In the genomic region with DNA sequence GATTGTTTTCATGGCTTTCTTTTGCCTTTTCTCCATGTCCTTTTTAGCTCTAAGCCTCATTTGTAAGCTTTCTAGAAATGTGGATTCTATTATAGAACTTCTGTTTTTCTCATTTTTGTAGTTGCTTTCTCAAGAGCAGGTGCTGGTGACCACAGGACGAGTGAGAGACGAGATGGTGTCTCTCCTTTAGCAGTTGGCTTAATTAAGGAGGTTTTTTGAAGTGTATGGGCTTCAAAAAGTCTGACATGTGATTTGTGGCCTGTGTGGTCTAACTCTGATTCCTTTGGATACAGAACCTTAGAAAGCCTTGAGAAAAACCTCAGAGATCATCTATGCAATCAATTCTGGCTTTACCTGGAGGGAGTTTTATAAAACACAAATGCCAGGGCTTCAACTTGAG, we compare ENCODE assay signal across 14 cellular contexts.
A peak's percentile ranks its signal among the peaks of the same experiment; 100 is the strongest.
DNase-seq lines count a peak whose midpoint lies in the region; ATAC-seq, FAIRE-seq and TF ChIP-seq lines count a peak whose summit lies in the region.
"Had no signal": no experiment of that assay in that cellular context is flagged by ENCODE, and none has a peak within 500 bp of the region (broad histone marks: within the 10 kb centered on the region; RNA-seq: fewer than 3 reads in every experiment).

No MANE protein-coding gene starts in this region.

- H3K4me3 Mint-ChIP-seq in activated CD8-positive, alpha-beta T cell treated with anti-CD3 and anti-CD28 coated beads for 36 hours, result no peak overlapping the region
- H3K4me3 Mint-ChIP-seq in mesothelial cell of epicardium, result no peak overlapping the region
- H3K4me3 Mint-ChIP-seq: type B pancreatic cell had no signal

- peaks cover 4% of the 10 kb centered on the region for H3K9me3 Mint-ChIP-seq in activated CD8-positive, alpha-beta T cell treated with anti-CD3 and anti-CD28 coated beads for 36 hours
- peaks cover 5% of the 10 kb centered on the region for H3K9me3 Mint-ChIP-seq in mesothelial cell of epicardium
- H3K9me3 Mint-ChIP-seq: type B pancreatic cell had no signal

- no peaks in the 10 kb centered on the region for H3K27me3 Mint-ChIP-seq in activated CD8-positive, alpha-beta T cell treated with anti-CD3 and anti-CD28 coated beads for 36 hours
- no peaks in the 10 kb centered on the region for H3K27me3 Mint-ChIP-seq in mesothelial cell of epicardium (ENCODE audit: low read depth)
- H3K27me3 Mint-ChIP-seq: progenitor cell of endocrine pancreas, type B pancreatic cell had no signal

- CTCF ChIA-PET in activated CD8-positive, alpha-beta T cell treated with anti-CD3 and anti-CD28 coated beads for 36 hours (lab: Charles Lee), result interaction anchor here (0.8 kb wide), 1 partner anchor 95 kb away, joined by 3 read pairs; no protein-coding TSS in a partner anchor

- no peak for FAIRE-seq in HTR-8/SVneo (lab: Jason Lieb, UNC)
- FAIRE-seq: TTC549 had no signal

- no peak for DNase-seq in activated CD8-positive, alpha-beta T cell treated with anti-CD3 and anti-CD28 coated beads for 36 hours
- DNase-seq in T-helper 9 cell (no peak), HTR-8/SVneo (ENCODE audit: insufficient read length, low spot score) (no peak), NCI-H1105 (lab: John Stamatoyannopoulos, UW) (no peak), mesothelial cell of epicardium (ENCODE audit: low spot score in 2 of 2, unreplicated experiment in 2 of 2) (no peak)
- DNase-seq: activated gamma-delta T cell, left ventricle myocardium superior, NCI-H1417 treated with DMSO at 0.1 percent for 48 hours had no signal

- H3K27ac Mint-ChIP-seq in activated CD8-positive, alpha-beta T cell treated with anti-CD3 and anti-CD28 coated beads for 36 hours, result peak overlapping the region; percentile 31
- H3K27ac Mint-ChIP-seq in mesothelial cell of epicardium, result no peak overlapping the region
- H3K27ac Mint-ChIP-seq: progenitor cell of endocrine pancreas, type B pancreatic cell had no signal

- H3K4me1 Mint-ChIP-seq in activated CD8-positive, alpha-beta T cell treated with anti-CD3 and anti-CD28 coated beads for 36 hours (ENCODE audit: low read depth), result peaks cover 31% of the 10 kb centered on the region
- peaks cover 4% of the 10 kb centered on the region for H3K4me1 Mint-ChIP-seq in mesothelial cell of epicardium

- intact Hi-C loops in activated CD8-positive, alpha-beta T cell treated with anti-CD3 and anti-CD28 coated beads for 36 hours (cut with micrococcal nuclease), result no loop called here

- no peak for TF ChIP-seq CTCF in activated CD8-positive, alpha-beta T cell treated with anti-CD3 and anti-CD28 coated beads for 36 hours (IDR thresholded peaks at IDR 0.05)
- no peak for TF ChIP-seq CTCF in mesothelial cell of epicardium (IDR thresholded peaks at IDR 0.05; ENCODE audit: unreplicated experiment)

- peaks cover 19% of the 10 kb centered on the region for H3K36me3 Mint-ChIP-seq in activated CD8-positive, alpha-beta T cell treated with anti-CD3 and anti-CD28 coated beads for 36 hours (ENCODE audit: low read depth)
- H3K36me3 Mint-ChIP-seq in mesothelial cell of epicardium, result peaks cover 4% of the 10 kb centered on the region

- POLR2A ChIA-PET in activated CD8-positive, alpha-beta T cell treated with anti-CD3 and anti-CD28 coated beads for 36 hours (lab: Charles Lee), result interaction anchor here (1.1 kb wide), 1 partner anchor 12 kb away, joined by 3 read pairs; no protein-coding TSS in a partner anchor

- ATAC-seq in GM18499 (IDR thresholded peaks at IDR 0.05; ENCODE audit: insufficient read depth, unreplicated experiment) (peak; percentile 45), GM21390 (IDR thresholded peaks at IDR 0.05; ENCODE audit: unreplicated experiment) (peak; percentile 71), HG03135 (IDR thresholded peaks at IDR 0.05; ENCODE audit: unreplicated experiment) (peak; percentile 58)
- no peak for ATAC-seq in activated CD8-positive, alpha-beta T cell treated with anti-CD3 and anti-CD28 coated beads for 36 hours
- ATAC-seq: left ventricle myocardium superior had no signal
